ENCODE assay signal across 9 cellular contexts in genomic region chr7:143882611-143883078, GRCh38. TPM values are rescaled to one million over a fixed set of nuclear protein-coding genes. Genes with fewer than 3 reads are reported as not detected.
DNase-seq lines count a peak whose midpoint lies in the region; ATAC-seq, FAIRE-seq and TF ChIP-seq lines count a peak whose summit lies in the region.
"Had no signal": no experiment of that assay in that cellular context is flagged by ENCODE, and none has a peak within 500 bp of the region (broad histone marks: within the 10 kb centered on the region; RNA-seq: fewer than 3 reads in every experiment).

No MANE protein-coding gene starts in this region.

- no peak for FAIRE-seq in astrocyte (lab: Jason Lieb, UNC)
- FAIRE-seq: GM18507 had no signal

- H3K4me3 Mint-ChIP-seq in astrocyte (ENCODE audit: unreplicated experiment), result peak overlapping the region; percentile 97

- TF ChIP-seq CTCF in BJ (IDR thresholded peaks at IDR 0.05; ENCODE audit: insufficient read depth, low read depth, low read length) (no peak), astrocyte (IDR thresholded peaks at IDR 0.05; ENCODE audit: insufficient read depth, low read depth, low read length) (no peak)

- H2AFZ ChIP-seq in astrocyte (ENCODE audit: low read depth, low read length), result peak overlapping the region; percentile 86

- H3K27ac Mint-ChIP-seq in astrocyte (ENCODE audit: unreplicated experiment), result peak overlapping the region; percentile 73

- no peaks in the 10 kb centered on the region for H3K27me3 ChIP-seq in BJ (ENCODE audit: control insufficient read depth, insufficient read depth, low read length)
- H3K27me3 ChIP-seq in MG63, result no peaks in the 10 kb centered on the region
- no peaks in the 10 kb centered on the region for H3K27me3 ChIP-seq in astrocyte (ENCODE audit: insufficient read depth, low read length)
- H3K27me3 ChIP-seq in effector memory CD4-positive, alpha-beta T cell (replicated peaks; ENCODE audit: control insufficient read depth, insufficient read depth, low read length, poor library complexity, severe bottlenecking), result peaks cover 19% of the 10 kb centered on the region

- no peaks in the 10 kb centered on the region for H3K9me3 ChIP-seq in MG63
- no peaks in the 10 kb centered on the region for H3K9me3 ChIP-seq in astrocyte (ENCODE audit: insufficient read depth, low read depth, low read length)
- H3K9me3 ChIP-seq in effector memory CD4-positive, alpha-beta T cell (ENCODE audit: control insufficient read depth, low read length), result no peaks in the 10 kb centered on the region

- peaks cover 2% of the 10 kb centered on the region for H3K36me3 Mint-ChIP-seq in astrocyte (ENCODE audit: low read depth, unreplicated experiment)

- H3K4me3 ChIP-seq in BJ (ENCODE audit: low read depth, low read length) (peak overlapping the region; percentile 72), MG63 (peak overlapping the region; percentile 55), astrocyte (ENCODE audit: insufficient read depth, low read depth, low read length) (peak overlapping the region; percentile 73)
- H3K4me3 ChIP-seq in effector memory CD4-positive, alpha-beta T cell (ENCODE audit: insufficient read depth, low read depth, low read length, poor library complexity, severe bottlenecking), result no peak overlapping the region

- H3K4me1 ChIP-seq in astrocyte (ENCODE audit: insufficient read depth, low read length), result peaks cover 9% of the 10 kb centered on the region
- H3K4me1 ChIP-seq in effector memory CD4-positive, alpha-beta T cell (ENCODE audit: control insufficient read depth, insufficient read depth, low read length, poor library complexity, severe bottlenecking), result peaks cover 10% of the 10 kb centered on the region

- H3K9ac ChIP-seq in astrocyte (ENCODE audit: low read length), result peak overlapping the region; percentile 87

- no peaks in the 10 kb centered on the region for H3K27me3 Mint-ChIP-seq in astrocyte (ENCODE audit: low read depth, unreplicated experiment)

- H4K20me1 ChIP-seq in astrocyte (ENCODE audit: insufficient read depth, low read length), result peaks cover 39% of the 10 kb centered on the region

- intact Hi-C loops in posterior cingulate gyrus (cut with DNase I), result no loop called here

- H3K36me3 ChIP-seq in BJ (ENCODE audit: control insufficient read depth, insufficient read depth, low read length) (no peaks in the 10 kb centered on the region), MG63 (peaks cover 7% of the 10 kb centered on the region), astrocyte (ENCODE audit: insufficient read depth, low read length) (no peaks in the 10 kb centered on the region)
- H3K36me3 ChIP-seq in effector memory CD4-positive, alpha-beta T cell (ENCODE audit: control insufficient read depth, insufficient read depth, low read length), result no peaks in the 10 kb centered on the region

- H3K79me2 ChIP-seq in astrocyte (ENCODE audit: insufficient read depth, low read length), result peaks cover 82% of the 10 kb centered on the region

- peaks cover 10% of the 10 kb centered on the region for H3K4me1 Mint-ChIP-seq in astrocyte (ENCODE audit: low read depth, unreplicated experiment)

- POLR2A ChIA-PET in BJ (lab: Charles Lee), result no interaction called here

- H3K27ac ChIP-seq in astrocyte (ENCODE audit: low read depth, low read length), result peak overlapping the region; percentile 59
- H3K27ac ChIP-seq in effector memory CD4-positive, alpha-beta T cell (ENCODE audit: insufficient read depth, low read length, poor library complexity, severe bottlenecking), result no peak overlapping the region

- ATAC-seq in HG02970 (IDR thresholded peaks at IDR 0.05; ENCODE audit: low FRiP score, unreplicated experiment), result no peak

- peak overlapping the region; percentile 92 for H3K4me2 ChIP-seq in astrocyte (ENCODE audit: low read length)

- CTCF ChIA-PET in BJ (lab: Yijun Ruan, JAX), result interaction anchor here (0.9 to 1.1 kb wide), 4 partner anchors 19 to 146 kb away, joined by 3 to 5 read pairs (median 4); partner anchors contain the start of gene TCAF1

- no peak for DNase-seq in BJ (ENCODE audit: low read depth)
- peak; percentile 73 for DNase-seq in MG63
- peak; percentile 56 for DNase-seq in astrocyte (ENCODE audit: low read depth)
- peak; percentile 77 for DNase-seq in hepatic stellate cell (ENCODE audit: low spot score)
- peak; percentile 72 to 97 (median 84) for DNase-seq in posterior cingulate gyrus
- DNase-seq in effector memory CD4-positive, alpha-beta T cell, result no peak
- no peak for DNase-seq in KG1 (lab: John Stamatoyannopoulos, UW)

- no peaks in the 10 kb centered on the region for H3K9me3 Mint-ChIP-seq in astrocyte (ENCODE audit: unreplicated experiment)

RNA-seq across cellular contexts. Expression of gene TCAF1, which starts 19.3 kb away (rescaled TPM):
- 39.9 and 55.2 TPM in 2 replicates for polyA plus RNA-seq in BJ (2011; rRNA removed)
- polyA minus RNA-seq in BJ (2011; rRNA and poly(A)+ RNA removed), result 44.4 and 63.6 TPM in 2 replicates
- 42.0 and 64.5 TPM in 2 replicates for total RNA-seq in MG63 (2014; rRNA removed; shearing (Covaris generic); ENCODE audit: low replicate concordance)
- 90.8 and 97.4 TPM in 2 replicates for total RNA-seq in astrocyte

RNA-seq across cellular contexts. Expression of gene OR2F2, which starts 52.4 kb away (rescaled TPM):
- polyA plus RNA-seq in BJ (2011; rRNA removed), result not detected in 2 replicates
- polyA minus RNA-seq in BJ (2011; rRNA and poly(A)+ RNA removed), result not detected in 2 replicates
- not detected in 2 replicates for total RNA-seq in MG63 (2014; rRNA removed; shearing (Covaris generic); ENCODE audit: low replicate concordance)
- not detected in 2 replicates for total RNA-seq in astrocyte

Comparison
In these comparisons a context has a peak if more than half of its experiments do, and no peak if none do; other contexts are left out.
1. DNase-seq: peak in MG63 (single experiment), astrocyte (single experiment), hepatic stellate cell (single experiment) and posterior cingulate gyrus (10 of 10); none in BJ (single experiment), effector memory CD4-positive, alpha-beta T cell (0 of 3) and KG1 (single experiment).